8 cellular contexts compared by ENCODE assay signal in the genomic region with DNA sequence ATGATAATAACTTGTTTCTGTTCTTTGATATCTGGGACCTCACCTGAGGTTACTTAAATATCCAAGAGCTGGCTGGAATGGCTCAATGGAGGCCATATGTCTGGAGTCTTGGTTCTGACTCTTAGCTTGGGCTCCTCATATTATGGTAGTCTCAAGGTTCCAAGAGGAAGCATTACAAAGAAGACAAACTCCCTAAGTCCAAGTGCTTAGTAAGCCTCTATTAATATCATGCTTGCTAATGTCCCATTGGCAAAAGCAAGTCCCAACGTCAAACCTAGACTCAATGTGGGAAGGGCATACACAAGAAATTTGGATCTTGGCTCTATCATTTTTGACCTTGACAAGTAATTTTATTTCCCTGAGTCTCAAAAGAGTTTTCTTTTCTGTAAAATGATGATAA.
"Had no signal": no experiment of that assay in that cellular context is flagged by ENCODE, and none has a peak within 500 bp of the region (broad histone marks: within the 10 kb centered on the region; RNA-seq: fewer than 3 reads in every experiment).

No MANE protein-coding gene starts in this region.

- ATAC-seq: HCT116, HepG2 had no signal

- H3K4me3 ChIP-seq: GM23248, HAP-1 had no signal

- FAIRE-seq: HepG2 had no signal

- H3K9me3 ChIP-seq: HAP-1 had no signal

- H3K36me3 ChIP-seq: HAP-1 had no signal

- DNase-seq: GM23248, GOT3, H7, HFFc6 had no signal

- H3K9ac ChIP-seq: GM23248 had no signal

- H2AFZ ChIP-seq: GM23248 had no signal

- H3K27ac ChIP-seq: GM23248, HL-60 had no signal
